In genomic region chr1:25599969-25600610, GRCh38 we compare ENCODE assay signal across 21 cellular contexts.
"Had no signal": no experiment of that assay in that cellular context is flagged by ENCODE, and none has a peak within 500 bp of the region (broad histone marks: within the 10 kb centered on the region; RNA-seq: fewer than 3 reads in every experiment).

No MANE protein-coding gene starts in this region.

- H3K27ac Mint-ChIP-seq: activated naive CD8-positive, alpha-beta T cell treated with anti-CD3 and anti-CD28 coated beads, Interleukin-2, amount 10 ng/mL, durations not matched to agents 7 days and 5 days; natural killer cell had no signal

- H3K27me3 ChIP-seq: breast epithelium, gastrocnemius medialis, neutrophil, ovary had no signal

- H3K4me3 ChIP-seq: breast epithelium, gastrocnemius medialis, left ventricle myocardium inferior, ovary, prostate gland had no signal

- H3K9me3 ChIP-seq: gastrocnemius medialis, neutrophil, ovary, prostate gland had no signal

- DNase-seq: activated CD4-positive, alpha-beta T cell treated with anti-CD3 and anti-CD28 coated beads for 1 hour; activated CD8-positive, alpha-beta memory T cell treated with anti-CD3 and anti-CD28 coated beads for 24 hours; activated CD8-positive, alpha-beta memory T cell treated with anti-CD3 and anti-CD28 coated beads, Interleukin-2, amount 50 U/mL, for 4 hours; activated naive CD4-positive, alpha-beta T cell treated with Interleukin-2 at 50 U/mL for 16 hours; activated naive CD8-positive, alpha-beta T cell treated with anti-CD3 and anti-CD28 coated beads, Interleukin-2, amount 10 ng/mL, durations not matched to agents 7 days and 5 days; activated T-cell treated with anti-CD3 and anti-CD28 coated beads, Interleukin-2, amount 50 U/mL, for 4 hours; amniotic stem cell; effector memory CD4-positive, alpha-beta T cell; gastrocnemius medialis; hippocampal formation; kidney glomerular epithelial cell; left ventricle myocardium inferior; midbrain; natural killer cell; ovary; stimulated activated CD4-positive, alpha-beta T cell treated with anti-CD3 and anti-CD28 coated beads, Interleukin-4, amount 100 ng/mL, for 1 hour; stimulated activated naive CD8-positive, alpha-beta T cell treated with anti-CD3 and anti-CD28 coated beads, Interleukin-15, Interleukin-2, amounts not matched to agents 100 U/mL and 50 U/mL, for 24 hours had no signal

- H3K4me3 Mint-ChIP-seq: activated naive CD8-positive, alpha-beta T cell treated with anti-CD3 and anti-CD28 coated beads, Interleukin-2, amount 10 ng/mL, durations not matched to agents 7 days and 5 days; activated T-cell treated with anti-CD3 and anti-CD28 coated beads, Interleukin-2, amount 50 U/mL, for 4 hours; central memory CD8-positive, alpha-beta T cell; natural killer cell had no signal

- H3K36me3 Mint-ChIP-seq: natural killer cell had no signal

- ATAC-seq: activated T-cell treated with anti-CD3 and anti-CD28 coated beads, Interleukin-2, amount 50 U/mL, for 4 hours; gastrocnemius medialis; natural killer cell; stimulated activated naive CD8-positive, alpha-beta T cell treated with anti-CD3 and anti-CD28 coated beads, Interleukin-15, Interleukin-2, amounts not matched to agents 100 U/mL and 50 U/mL, for 24 hours had no signal

- H3K4me1 ChIP-seq: breast epithelium, gastrocnemius medialis, left ventricle myocardium inferior, prostate gland had no signal

- H3K27ac ChIP-seq: breast epithelium, gastrocnemius medialis, left ventricle myocardium inferior, neutrophil, ovary, prostate gland had no signal

- H3K9me3 Mint-ChIP-seq: central memory CD8-positive, alpha-beta T cell; natural killer cell had no signal

- H3K4me1 Mint-ChIP-seq: activated naive CD8-positive, alpha-beta T cell treated with anti-CD3 and anti-CD28 coated beads, Interleukin-2, amount 10 ng/mL, durations not matched to agents 7 days and 5 days; central memory CD8-positive, alpha-beta T cell; natural killer cell had no signal

- H3K36me3 ChIP-seq: breast epithelium, gastrocnemius medialis, left ventricle myocardium inferior, neutrophil, ovary, prostate gland had no signal

- H3K27me3 Mint-ChIP-seq: central memory CD8-positive, alpha-beta T cell had no signal
